ENCODE assay signal across 1 cellular context in genomic region chr12:92149563-92149962, GRCh38.
A peak's percentile ranks its signal among the peaks of the same experiment; 100 is the strongest.
TF ChIP-seq lines count a peak whose summit lies in the region.

No MANE protein-coding gene starts in this region.

TF ChIP-seq in GM12878, 131 proteins besides CTCF, POLR2A, EP300 and RAD21:
- TF ChIP-seq BHLHE40 (IDR thresholded peaks at IDR 0.05; ENCODE audit: borderline replicate concordance in 1 of 2, low read depth in 2 of 2, low read length in 1 of 2), result peak in 1 of 2 experiments; percentile 49; a peak in 1 of 4 replicates
- TF ChIP-seq MLLT1 (IDR thresholded peaks at IDR 0.05), result no peak
- TF ChIP-seq TBL1XR1 (IDR thresholded peaks at IDR 0.05; ENCODE audit: low read depth, low read length), result no peak
